In genomic region chr2:51760441-51760840, GRCh38 we compare ENCODE assay signal across 23 cellular contexts.
DNase-seq lines count a peak whose midpoint lies in the region; ATAC-seq and TF ChIP-seq lines count a peak whose summit lies in the region.
"Had no signal": no experiment of that assay in that cellular context is flagged by ENCODE, and none has a peak within 500 bp of the region (broad histone marks: within the 10 kb centered on the region; RNA-seq: fewer than 3 reads in every experiment).

No MANE protein-coding gene starts in this region.

- peaks cover 0 to 14% (median 3%) of the 10 kb centered on the region in 9 donors for H3K9me3 Mint-ChIP-seq in naive thymus-derived CD8-positive, alpha-beta T cell
- H3K9me3 Mint-ChIP-seq: CD4-positive, alpha-beta T cell had no signal

- no peak overlapping the region for H3K27ac Mint-ChIP-seq in naive thymus-derived CD8-positive, alpha-beta T cell
- H3K27ac Mint-ChIP-seq: CD14-positive monocyte; CD4-positive, alpha-beta T cell; CD8-positive, alpha-beta memory T cell had no signal

- no peak for DNase-seq in HCT116 (ENCODE audit: low read depth, low spot score)
- peak; percentile 77 for DNase-seq in adipocyte (ENCODE audit: low read depth)
- peak; percentile 3 for DNase-seq in iris pigment epithelial cell (ENCODE audit: low read depth)
- DNase-seq in effector CD4-positive, alpha-beta T cell = no peak
- no peak for DNase-seq in naive thymus-derived CD8-positive, alpha-beta T cell
- DNase-seq in cerebellar cortex (ENCODE audit: low spot score) = no peak
- DNase-seq: 8988T; ACHN; AML-193; BE2C; CD4-positive, alpha-beta T cell; CD8-positive, alpha-beta memory T cell; DMS 273 treated with DMSO at 0.1 percent for 48 hours; DMS79; EL; GDM1; GM23248; H7; HCEC 1CT had no signal

- BruUV-seq in HCT116 (replicated peaks; lab: Mats Ljungman, UMichigan) = no TSS peak

- no peaks in the 10 kb centered on the region for H3K79me2 ChIP-seq in HCT116 (ENCODE audit: insufficient read depth, low read length)

- H3K9me2 ChIP-seq in HCT116 (ENCODE audit: insufficient read depth) = no peaks in the 10 kb centered on the region; the same call in 1 of the 2 replicates

- H4K20me1 ChIP-seq in HCT116 (ENCODE audit: insufficient read depth) = no peaks in the 10 kb centered on the region
- H4K20me1 ChIP-seq: BLaER1 treated with 17β-estradiol and CSF1 and Interleukin-3, amounts not matched to agents 10 nM and 100 nM had no signal

- H2AFZ ChIP-seq in HCT116 (ENCODE audit: low read depth, low read length, poor library complexity, severe bottlenecking) = peak overlapping the region; percentile 75
- H2AFZ ChIP-seq: GM23248 had no signal

- no peak for TF ChIP-seq POLR2A in HCT116 (IDR thresholded peaks at IDR 0.05; ENCODE audit: borderline replicate concordance, extremely low read depth, insufficient read depth, insufficient read length)

- no peak for TF ChIP-seq RAD21 in HCT116 (IDR thresholded peaks at IDR 0.05; ENCODE audit: low read depth)

- H3K4me1 ChIP-seq in HCT116 (ENCODE audit: control insufficient read depth in 1 of 2, insufficient read depth in 2 of 2, low read length in 2 of 2) (no peaks in the 10 kb centered on the region), adipocyte (ENCODE audit: control insufficient read depth, insufficient read depth, low read length) (no peaks in the 10 kb centered on the region)
- H3K4me1 ChIP-seq: A549, BE2C had no signal

- no peak overlapping the region for H3K4me3 ChIP-seq in HCT116 (replicated peaks in 1 of 2; ENCODE audit: low read depth in 1 of 2, low read length in 2 of 2)
- H3K4me3 ChIP-seq in adipocyte (ENCODE audit: low read length) = no peak overlapping the region
- H3K4me3 ChIP-seq: A549; BLaER1 treated with 17β-estradiol and CSF1 and Interleukin-3, amounts not matched to agents 10 nM and 100 nM; GM12878; GM23248 had no signal

- H3K4me3 Mint-ChIP-seq in naive thymus-derived CD8-positive, alpha-beta T cell = no peak overlapping the region
- H3K4me3 Mint-ChIP-seq: CD14-positive monocyte; CD4-positive, alpha-beta T cell; CD8-positive, alpha-beta memory T cell had no signal

- no peaks in the 10 kb centered on the region for H3K36me3 ChIP-seq in HCT116 (ENCODE audit: control insufficient read depth in 1 of 2, insufficient read depth in 2 of 2, low read length in 2 of 2)
- H3K36me3 ChIP-seq in adipocyte (ENCODE audit: control insufficient read depth, insufficient read depth, low read length, severe bottlenecking) = no peaks in the 10 kb centered on the region
- H3K36me3 ChIP-seq: BE2C; BLaER1 treated with 17β-estradiol and CSF1 and Interleukin-3, amounts not matched to agents 10 nM and 100 nM had no signal

- ATAC-seq in HCT116 = no peak
- no peak for ATAC-seq in naive thymus-derived CD8-positive, alpha-beta T cell
- ATAC-seq: A549, GM12878 had no signal

- CTCF ChIA-PET in HCT116 (lab: Charles Lee) = no interaction called here

- intact Hi-C loops in HCT116 (cut with micrococcal nuclease) = no loop called here

- POLR2A ChIA-PET in HCT116 (lab: Charles Lee) = no interaction called here
- POLR2A ChIA-PET in naive thymus-derived CD8-positive, alpha-beta T cell (lab: Charles Lee) = no interaction called here

- H3K27me3 Mint-ChIP-seq in naive thymus-derived CD8-positive, alpha-beta T cell = no peaks in the 10 kb centered on the region
- H3K27me3 Mint-ChIP-seq: CD4-positive, alpha-beta T cell; CD8-positive, alpha-beta memory T cell had no signal

- H3K4me1 Mint-ChIP-seq in naive thymus-derived CD8-positive, alpha-beta T cell = no peaks in the 10 kb centered on the region
- H3K4me1 Mint-ChIP-seq: CD14-positive monocyte; CD8-positive, alpha-beta memory T cell had no signal

- H3K9ac ChIP-seq in HCT116 (ENCODE audit: low read length) = no peak overlapping the region
- no peak overlapping the region for H3K9ac ChIP-seq in adipocyte (ENCODE audit: low read length)
- H3K9ac ChIP-seq: BLaER1 treated with 17β-estradiol and CSF1 and Interleukin-3, amounts not matched to agents 10 nM and 100 nM; GM23248 had no signal

- H3K4me2 ChIP-seq in HCT116 (ENCODE audit: low read length) = no peak overlapping the region
- H3K4me2 ChIP-seq: A549; BLaER1 treated with 17β-estradiol and CSF1 and Interleukin-3, amounts not matched to agents 10 nM and 100 nM had no signal

- no peaks in the 10 kb centered on the region for H3K27me3 ChIP-seq in HCT116 (ENCODE audit: insufficient read depth, low read length)
- no peaks in the 10 kb centered on the region for H3K27me3 ChIP-seq in adipocyte (replicated peaks; ENCODE audit: control insufficient read depth, insufficient read depth, low read length)
- H3K27me3 ChIP-seq: BE2C; BLaER1 treated with 17β-estradiol and CSF1 and Interleukin-3, amounts not matched to agents 10 nM and 100 nM had no signal

- no peak overlapping the region for H3K27ac ChIP-seq in HCT116 (ENCODE audit: low read depth, low read length)
- H3K27ac ChIP-seq: A549; BLaER1 treated with 17β-estradiol and CSF1 and Interleukin-3, amounts not matched to agents 10 nM and 100 nM; GM23248 had no signal

- H3K9me3 ChIP-seq in HCT116 (ENCODE audit: control insufficient read depth in 1 of 2, insufficient read depth in 1 of 2, low read depth in 1 of 2, low read length in 2 of 2) (no peaks in the 10 kb centered on the region), adipocyte (ENCODE audit: control insufficient read depth, low read length) (no peaks in the 10 kb centered on the region)
- H3K9me3 ChIP-seq: A549; BE2C; BLaER1 treated with 17β-estradiol and CSF1 and Interleukin-3, amounts not matched to agents 10 nM and 100 nM had no signal

- H3K36me3 Mint-ChIP-seq in naive thymus-derived CD8-positive, alpha-beta T cell = no peaks in the 10 kb centered on the region
- H3K36me3 Mint-ChIP-seq: CD14-positive monocyte; CD8-positive, alpha-beta memory T cell had no signal

- RAD21 ChIA-PET in HCT116 (lab: Charles Lee; ENCODE audit: low non-redundant PET in 1 of 2, low total read pairs in 2 of 2, uncharacterized antibody in 2 of 2, unreplicated experiment in 2 of 2) = no interaction called here

- no peak for TF ChIP-seq CTCF in HCT116 (IDR thresholded peaks at IDR 0.05 in 2 of 3, conservative IDR thresholded peaks at IDR 0.05 in 1 of 3; ENCODE audit: borderline replicate concordance in 1 of 3, insufficient read depth in 1 of 3, low read depth in 2 of 3, low read length in 2 of 3)

TF ChIP-seq in HCT116, 20 proteins besides CTCF, POLR2A, EP300 and RAD21:
- TF ChIP-seq ZNF274 (IDR thresholded peaks at IDR 0.05; ENCODE audit: low read depth, low read length) (no peak), TCF7L2 (IDR thresholded peaks at IDR 0.05; ENCODE audit: borderline replicate concordance, extremely low read depth, insufficient read depth, insufficient read length) (no peak), CEBPB (IDR thresholded peaks at IDR 0.05; ENCODE audit: low read depth) (no peak), YY1 (IDR thresholded peaks at IDR 0.05; ENCODE audit: extremely low read depth, insufficient replicate concordance, low read depth, low read length) (no peak), ZFX (IDR thresholded peaks at IDR 0.05) (no peak), SP1 (IDR thresholded peaks at IDR 0.05; ENCODE audit: low read depth) (no peak), REST (IDR thresholded peaks at IDR 0.05; ENCODE audit: low read depth) (no peak), ATF3 (IDR thresholded peaks at IDR 0.05) (no peak), EGR1 (IDR thresholded peaks at IDR 0.05; ENCODE audit: low read depth) (no peak), MAX (IDR thresholded peaks at IDR 0.05) (no peak), ELF1 (IDR thresholded peaks at IDR 0.05; ENCODE audit: borderline replicate concordance, low read depth) (no peak)

Comparison
In these comparisons a context has a peak if more than half of its experiments do, and no peak if none do; other contexts are left out.
1. DNase-seq: peak in adipocyte (single experiment) and iris pigment epithelial cell (single experiment); none in HCT116 (single experiment), effector CD4-positive, alpha-beta T cell (single experiment), naive thymus-derived CD8-positive, alpha-beta T cell (0 of 10) and cerebellar cortex (single experiment).